21 cellular contexts compared by ENCODE assay signal in genomic region chr4:4213674-4214073, GRCh38. TPM values are rescaled to one million over a fixed set of nuclear protein-coding genes. Genes with fewer than 3 reads are reported as not detected.
"Had no signal": no experiment of that assay in that cellular context is flagged by ENCODE, and none has a peak within 500 bp of the region (broad histone marks: within the 10 kb centered on the region; RNA-seq: fewer than 3 reads in every experiment).

No MANE protein-coding gene starts in this region.

RNA-seq across cellular contexts. Expression of gene OTOP1, which starts 13.1 kb away (rescaled TPM):
- total RNA-seq: naive thymus-derived CD8-positive, alpha-beta T cell; natural killer cell treated with Interleukin-12 subunit alpha and Interleukin-12 subunit beta and Interleukin-15 and Interleukin-18, amount 100 ng/mL, for 72 hours; omental fat pad; osteocyte; pancreas; posterior vena cava; prostate gland; pulmonary artery endothelial cell; right atrium auricular region; sciatic nerve; skeletal muscle tissue; stomach; subcutaneous adipose tissue; temporal lobe; thoracic aorta; thyroid gland; tibial nerve; upper lobe of left lung; ureter; vagina had no signal
- polyA plus RNA-seq: naive thymus-derived CD8-positive, alpha-beta T cell; pancreas; small intestine; stomach had no signal
